Comparison of ENCODE assay signal across 11 cellular contexts in the genomic region with DNA sequence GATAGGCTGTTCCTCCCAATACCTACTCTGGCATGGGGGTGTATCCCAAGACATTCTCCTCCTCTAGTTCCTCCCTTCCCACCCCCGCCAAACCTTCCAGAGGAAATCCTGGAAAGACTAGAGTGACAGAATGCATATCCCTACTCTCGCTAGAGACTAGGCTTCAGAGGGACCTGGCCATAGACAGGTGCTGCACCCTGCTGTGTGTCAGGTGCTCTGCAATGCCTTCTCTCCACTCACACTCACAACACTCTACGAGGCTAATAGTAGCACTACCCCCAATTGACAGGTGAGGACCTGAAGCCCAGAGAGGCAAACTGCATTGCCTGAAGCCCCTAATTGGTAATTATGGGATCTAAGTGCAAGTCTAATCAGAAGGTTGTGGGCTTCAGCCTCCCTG. TPM values are rescaled to one million over a fixed set of nuclear protein-coding genes. Genes with fewer than 3 reads are reported as not detected.
DNase-seq lines count a peak whose midpoint lies in the region; ATAC-seq, FAIRE-seq and TF ChIP-seq lines count a peak whose summit lies in the region.
"Had no signal": no experiment of that assay in that cellular context is flagged by ENCODE, and none has a peak within 500 bp of the region (broad histone marks: within the 10 kb centered on the region; RNA-seq: fewer than 3 reads in every experiment).

No MANE protein-coding gene starts in this region.

- dilution Hi-C loops in keratinocyte (cut with MboI; ENCODE audit: extremely low pct_ligation_motif_present, low sequenced_read_pairs): no loop called here

- H3K4me1 Mint-ChIP-seq in GM23338: no peaks in the 10 kb centered on the region; the same call in 1 of the 3 replicates
- H3K4me1 Mint-ChIP-seq: CD4-positive, CD25-positive, alpha-beta regulatory T cell had no signal

- H3K9me1 ChIP-seq in keratinocyte (ENCODE audit: control insufficient read depth, extremely low read depth, insufficient read depth, low read length): no peaks in the 10 kb centered on the region

- H3K27ac ChIP-seq in GM23338 (ENCODE audit: low read depth) (no peak overlapping the region), PC-3 (ENCODE audit: low read length) (no peak overlapping the region), keratinocyte (ENCODE audit: control insufficient read depth, insufficient read depth, low read length) (no peak overlapping the region)
- H3K27ac ChIP-seq: adrenal gland, skin epidermis had no signal

- no peak overlapping the region for H3K4me3 ChIP-seq in GM23338
- H3K4me3 ChIP-seq in PC-3 (ENCODE audit: low read length): no peak overlapping the region
- no peak overlapping the region for H3K4me3 ChIP-seq in keratinocyte (ENCODE audit: control insufficient read depth in 2 of 3, extremely low read depth in 1 of 3, insufficient read depth in 2 of 3, low read depth in 1 of 3, low read length in 3 of 3)
- H3K4me3 ChIP-seq: adrenal gland, skin epidermis had no signal

- CTCF ChIA-PET in PC-3 (lab: Charles Lee) (no interaction called here), GM10248 (lab: Yijun Ruan, JAX) (interaction anchor here (1.0 kb wide), 1 partner anchor 30 kb away, joined by 3 read pairs; no protein-coding TSS in a partner anchor)

- H3K4me2 ChIP-seq in GM23338 (no peak overlapping the region), PC-3 (ENCODE audit: low read length) (no peak overlapping the region), keratinocyte (ENCODE audit: control insufficient read depth, extremely low read depth, insufficient read depth, low read depth, low read length) (no peak overlapping the region)

- intact Hi-C loops in PC-3 (cut with micrococcal nuclease): no loop called here

- H3K9ac ChIP-seq in PC-3 (ENCODE audit: low read length) (no peak overlapping the region), keratinocyte (ENCODE audit: control insufficient read depth, extremely low read depth, insufficient read depth, low read length) (no peak overlapping the region)

- peak; percentile 33 for DNase-seq in COLO668 (lab: John Stamatoyannopoulos, UW; ENCODE audit: unreplicated experiment)
- peak; percentile 27 for DNase-seq in GM23338 (ENCODE audit: low spot score)
- peak; percentile 33 for DNase-seq in PC-3
- no peak for DNase-seq in keratinocyte (ENCODE audit: low read depth, low spot score)
- no peak for DNase-seq in stimulated activated CD8-positive, alpha-beta memory T cell treated with anti-CD3 and anti-CD28 coated beads, Interleukin-4, amount 100 ng/mL, for 48 hours
- DNase-seq in KG1 (lab: John Stamatoyannopoulos, UW): no peak
- no peak for DNase-seq in GM10248 (ENCODE audit: extremely low spot score)
- DNase-seq: adrenal gland; CD4-positive, CD25-positive, alpha-beta regulatory T cell had no signal

- H3K4me1 ChIP-seq in GM23338 (ENCODE audit: insufficient read depth) (no peaks in the 10 kb centered on the region), PC-3 (ENCODE audit: insufficient read depth, low read length) (no peaks in the 10 kb centered on the region), keratinocyte (ENCODE audit: control insufficient read depth, extremely low read depth, insufficient read depth, low read length) (no peaks in the 10 kb centered on the region)
- H3K4me1 ChIP-seq: adrenal gland had no signal

- no TSS peak for BruUV-seq in PC-3 (replicated peaks; lab: Mats Ljungman, UMichigan)

- POLR2A ChIA-PET in PC-3 (lab: Charles Lee; ENCODE audit: unreplicated experiment): no interaction called here
- POLR2A ChIA-PET in GM10248 (lab: Yijun Ruan, JAX): no interaction called here

- H2AFZ ChIP-seq in GM23338 (no peak overlapping the region), PC-3 (ENCODE audit: low read length) (no peak overlapping the region), keratinocyte (ENCODE audit: control insufficient read depth, low read length) (no peak overlapping the region)

- H3K9me3 Mint-ChIP-seq in GM23338: peaks cover 2% of the 10 kb centered on the region; the same call in 2 of the 3 replicates

- 0 out of 3 replicates have a peak, but pooled peaks cover 1% of the 10 kb centered on the region for H3K36me3 Mint-ChIP-seq in GM23338 (ENCODE audit: low read depth)
- H3K36me3 Mint-ChIP-seq: CD4-positive, CD25-positive, alpha-beta regulatory T cell had no signal

- no peaks in the 10 kb centered on the region for H3K27me3 Mint-ChIP-seq in GM23338 (ENCODE audit: insufficient read depth, low read depth, poor library complexity)
- H3K27me3 Mint-ChIP-seq: CD4-positive, CD25-positive, alpha-beta regulatory T cell had no signal

- no peaks in the 10 kb centered on the region for H3K9me2 ChIP-seq in GM23338 (ENCODE audit: insufficient read depth)
- no peaks in the 10 kb centered on the region for H3K9me2 ChIP-seq in PC-3 (replicated peaks; ENCODE audit: low read length)

- H3K27ac Mint-ChIP-seq in GM23338: no peak overlapping the region
- H3K27ac Mint-ChIP-seq: CD4-positive, CD25-positive, alpha-beta regulatory T cell had no signal

- ATAC-seq in GM23338: peak; percentile 44
- peak; percentile 72 for ATAC-seq in PC-3
- no peak for ATAC-seq in GM19328 (IDR thresholded peaks at IDR 0.05; ENCODE audit: unreplicated experiment)

- no peak for FAIRE-seq in keratinocyte (lab: Jason Lieb, UNC)

- H3K4me3 Mint-ChIP-seq in GM23338: no peak overlapping the region
- H3K4me3 Mint-ChIP-seq: CD4-positive, CD25-positive, alpha-beta regulatory T cell had no signal

- no peaks in the 10 kb centered on the region for H3K27me3 ChIP-seq in GM23338 (ENCODE audit: insufficient read depth)
- peaks cover 15% of the 10 kb centered on the region; the same call in 1 of the 2 replicates for H3K27me3 ChIP-seq in PC-3 (ENCODE audit: low read length)
- peaks cover 10% of the 10 kb centered on the region for H3K27me3 ChIP-seq in keratinocyte (ENCODE audit: control insufficient read depth, extremely low read depth, insufficient read depth, low read length)
- H3K27me3 ChIP-seq: adrenal gland had no signal

- TF ChIP-seq CTCF in GM23338 (conservative IDR thresholded peaks at IDR 0.05; ENCODE audit: low read depth in 2 of 2) (peak in 1 of 2 experiments; percentile 56; a peak in 2 of 4 replicates), PC-3 (conservative IDR thresholded peaks at IDR 0.05; ENCODE audit: low read depth, low read length) (peak; percentile 57), keratinocyte (optimal IDR thresholded peaks at IDR 0.05 in 1 of 3, IDR thresholded peaks at IDR 0.05 in 1 of 3, conservative IDR thresholded peaks at IDR 0.05 in 1 of 3; ENCODE audit: extremely low read depth in 1 of 3, insufficient read depth in 2 of 3, low read length in 3 of 3) (peak; percentile 68 to 97 (median 85)), GM10248 (IDR thresholded peaks at IDR 0.05; ENCODE audit: control extremely low read depth, extremely low read depth, low read depth, missing control alignments) (no peak)

- H3K36me3 ChIP-seq in GM23338 (ENCODE audit: insufficient read depth) (no peaks in the 10 kb centered on the region), PC-3 (ENCODE audit: low read depth, low read length) (no peaks in the 10 kb centered on the region), keratinocyte (ENCODE audit: control insufficient read depth in 2 of 2, extremely low read depth in 1 of 2, insufficient read depth in 2 of 2, low read length in 2 of 2) (no peaks in the 10 kb centered on the region)
- H3K36me3 ChIP-seq: adrenal gland had no signal

- H3K9me3 ChIP-seq in PC-3 (ENCODE audit: low read length): 0 out of 2 replicates have a peak, but pooled peaks cover under 1% of the 10 kb centered on the region
- H3K9me3 ChIP-seq in keratinocyte (ENCODE audit: control insufficient read depth, low read depth, low read length): no peaks in the 10 kb centered on the region
- H3K9me3 ChIP-seq: adrenal gland had no signal

- H3F3A ChIP-seq in GM23338 (replicated peaks; ENCODE audit: low read depth) (no peaks in the 10 kb centered on the region), PC-3 (ENCODE audit: low read length, unreplicated experiment) (no peaks in the 10 kb centered on the region)

- H4K20me1 ChIP-seq in GM23338 (replicated peaks; ENCODE audit: insufficient read depth): no peaks in the 10 kb centered on the region
- H4K20me1 ChIP-seq in PC-3 (ENCODE audit: low read length): no peaks in the 10 kb centered on the region
- H4K20me1 ChIP-seq in keratinocyte (ENCODE audit: control insufficient read depth, extremely low read depth, insufficient read depth, low read length): no peaks in the 10 kb centered on the region

- no peaks in the 10 kb centered on the region for H3K79me2 ChIP-seq in GM23338 (replicated peaks; ENCODE audit: insufficient read depth)
- H3K79me2 ChIP-seq in PC-3 (ENCODE audit: low read length): no peaks in the 10 kb centered on the region
- no peaks in the 10 kb centered on the region for H3K79me2 ChIP-seq in keratinocyte (ENCODE audit: control insufficient read depth, insufficient read depth, low read length)

RNA-seq across cellular contexts. Expression of a gene that starts 46.2 kb away (rescaled TPM):
- total RNA-seq in GM23338 (2014; rRNA removed; shearing (Covaris generic)): not detected in 2 replicates
- polyA plus RNA-seq in GM23338 (2016; fragmentation: Nextera tagmentation; extraction: Ambion mirVana) (0.19 and 0.40 TPM in 2 replicates), keratinocyte (0.08 to 0.18 TPM in 2 of 3 replicates, not detected in the other)
- 0.15 TPM in 1 of 2 replicates, not detected in the other for total RNA-seq in PC-3 (2014; rRNA removed)
- polyA plus RNA-seq in keratinocyte (2011; ENCODE audit: low read depth): not detected
- not detected in 2 replicates for polyA plus RNA-seq in keratinocyte (2011; cell fraction: cytosol; rRNA removed)
- not detected in 2 replicates for polyA plus RNA-seq in keratinocyte (2011; cell fraction: nucleus; rRNA removed)
- not detected in 2 replicates for polyA plus RNA-seq in keratinocyte (2012; ENCODE audit: low replicate concordance)
- polyA minus RNA-seq in keratinocyte: not detected in 3 replicates
- not detected for polyA minus RNA-seq in keratinocyte (2011; cell fraction: cytosol; rRNA and poly(A)+ RNA removed)
- polyA minus RNA-seq in keratinocyte (2011; cell fraction: nucleus; rRNA and poly(A)+ RNA removed): not detected in 2 replicates
- total RNA-seq: CD4-positive, CD25-positive, alpha-beta regulatory T cell had no signal

Comparison
In these comparisons a context has a peak if more than half of its experiments do, and no peak if none do; other contexts are left out.
1. DNase-seq: peak in COLO668 (single experiment), GM23338 (single experiment) and PC-3 (single experiment); none in keratinocyte (single experiment), stimulated activated CD8-positive, alpha-beta memory T cell treated with anti-CD3 and anti-CD28 coated beads, Interleukin-4, amount 100 ng/mL, for 48 hours (single experiment), KG1 (single experiment) and GM10248 (single experiment).